In genomic region chr17:29070308-29070707, GRCh38 we compare ENCODE assay signal across 17 cellular contexts. TPM values are rescaled to one million over a fixed set of nuclear protein-coding genes. Genes with fewer than 3 reads are reported as not detected.
DNase-seq lines count a peak whose midpoint lies in the region; ATAC-seq and TF ChIP-seq lines count a peak whose summit lies in the region.
"Had no signal": no experiment of that assay in that cellular context is flagged by ENCODE, and none has a peak within 500 bp of the region (broad histone marks: within the 10 kb centered on the region; RNA-seq: fewer than 3 reads in every experiment).

No MANE protein-coding gene starts in this region.

- peak overlapping the region; percentile 18 for H3K27ac Mint-ChIP-seq in CD4-positive, alpha-beta T cell
- H3K27ac Mint-ChIP-seq in T-helper 17 cell, result peak overlapping the region; percentile 39
- peak overlapping the region; percentile 41 for H3K27ac Mint-ChIP-seq in stimulated activated effector memory CD8-positive, alpha-beta T cell treated with anti-CD3 and anti-CD28 coated beads, Interleukin-12 subunit alpha, Interleukin-12 subunit beta, amount 100 ng/mL, for 72 hours
- H3K27ac Mint-ChIP-seq in naive thymus-derived CD4-positive, alpha-beta T cell, result peak overlapping the region in 1 of 9 donors; percentile 57
- no peak overlapping the region for H3K27ac Mint-ChIP-seq in activated T-cell treated with anti-CD3 and anti-CD28 coated beads, Interleukin-2, amount 50 U/mL, for 24 hours

- no peak for ATAC-seq in CD4-positive, alpha-beta T cell (ENCODE audit: poor library complexity)
- no peak for ATAC-seq in T-helper 17 cell
- ATAC-seq in heart left ventricle, result peak in 3 of 4 donors; percentile 22 to 30 (median 29)
- no peak for ATAC-seq in stimulated activated effector memory CD8-positive, alpha-beta T cell treated with anti-CD3 and anti-CD28 coated beads, Interleukin-12 subunit alpha, Interleukin-12 subunit beta, amount 100 ng/mL, for 72 hours
- ATAC-seq in naive thymus-derived CD4-positive, alpha-beta T cell, result no peak

- H3K27ac ChIP-seq in CD4-positive, alpha-beta T cell (ENCODE audit: low read depth, low read length), result no peak overlapping the region
- peak overlapping the region in 2 of 12 donors; percentile 9 to 12 for H3K27ac ChIP-seq in heart left ventricle
- H3K27ac ChIP-seq in naive thymus-derived CD4-positive, alpha-beta T cell (ENCODE audit: low read depth, low read length), result no peak overlapping the region
- H3K27ac ChIP-seq: Peyer's patch, SK-N-MC had no signal

- no peak for DNase-seq in CD4-positive, alpha-beta T cell
- no peak for DNase-seq in T-helper 17 cell
- DNase-seq in heart left ventricle, result no peak
- no peak for DNase-seq in stimulated activated effector memory CD8-positive, alpha-beta T cell treated with anti-CD3 and anti-CD28 coated beads, Interleukin-12 subunit alpha, Interleukin-12 subunit beta, amount 100 ng/mL, for 72 hours (ENCODE audit: low spot score in 2 of 2)
- no peak for DNase-seq in naive thymus-derived CD4-positive, alpha-beta T cell
- DNase-seq in stimulated activated CD8-positive, alpha-beta memory T cell treated with anti-CD3 and anti-CD28 coated beads, Interleukin-4, amount 100 ng/mL, for 48 hours, result no peak
- no peak for DNase-seq in activated T-cell treated with anti-CD3 and anti-CD28 coated beads, Interleukin-2, amount 50 U/mL, for 24 hours
- DNase-seq: DMS 273 treated with DMSO at 0.1 percent for 48 hours, DND-41, HCEC 1CT, MM.1S, NCI-H1092 treated with DMSO at 0.1 percent for 48 hours, NCI-H446, Peyer's patch had no signal

- TF ChIP-seq POLR2A in heart left ventricle (IDR thresholded peaks at IDR 0.05), result no peak

- no peaks in the 10 kb centered on the region for H3K4me1 Mint-ChIP-seq in CD4-positive, alpha-beta T cell (ENCODE audit: low read depth)
- H3K4me1 Mint-ChIP-seq in T-helper 17 cell, result peaks cover 4% of the 10 kb centered on the region
- peaks cover 17% of the 10 kb centered on the region for H3K4me1 Mint-ChIP-seq in stimulated activated effector memory CD8-positive, alpha-beta T cell treated with anti-CD3 and anti-CD28 coated beads, Interleukin-12 subunit alpha, Interleukin-12 subunit beta, amount 100 ng/mL, for 72 hours
- H3K4me1 Mint-ChIP-seq in naive thymus-derived CD4-positive, alpha-beta T cell, result peaks cover 0 to 6% (median 0%) of the 10 kb centered on the region in 7 donors
- no peaks in the 10 kb centered on the region for H3K4me1 Mint-ChIP-seq in activated T-cell treated with anti-CD3 and anti-CD28 coated beads, Interleukin-2, amount 50 U/mL, for 24 hours (ENCODE audit: low read depth)
- H3K4me1 Mint-ChIP-seq: CD14-positive monocyte had no signal

- H3K4me3 Mint-ChIP-seq in CD4-positive, alpha-beta T cell, result no peak overlapping the region
- H3K4me3 Mint-ChIP-seq in T-helper 17 cell, result no peak overlapping the region
- no peak overlapping the region for H3K4me3 Mint-ChIP-seq in stimulated activated effector memory CD8-positive, alpha-beta T cell treated with anti-CD3 and anti-CD28 coated beads, Interleukin-12 subunit alpha, Interleukin-12 subunit beta, amount 100 ng/mL, for 72 hours
- no peak overlapping the region for H3K4me3 Mint-ChIP-seq in naive thymus-derived CD4-positive, alpha-beta T cell
- no peak overlapping the region for H3K4me3 Mint-ChIP-seq in activated T-cell treated with anti-CD3 and anti-CD28 coated beads, Interleukin-2, amount 50 U/mL, for 24 hours
- H3K4me3 Mint-ChIP-seq: CD14-positive monocyte had no signal

- H3K9me3 ChIP-seq in CD4-positive, alpha-beta T cell (ENCODE audit: control insufficient read depth, low read length), result no peaks in the 10 kb centered on the region
- no peaks in the 10 kb centered on the region for H3K9me3 ChIP-seq in T-helper 17 cell (ENCODE audit: control insufficient read depth, low read length, poor library complexity, severe bottlenecking)
- no peaks in the 10 kb centered on the region for H3K9me3 ChIP-seq in heart left ventricle
- no peaks in the 10 kb centered on the region for H3K9me3 ChIP-seq in naive thymus-derived CD4-positive, alpha-beta T cell (ENCODE audit: control insufficient read depth in 2 of 3, low read length in 3 of 3)
- H3K9me3 ChIP-seq: Peyer's patch had no signal

- no peak for TF ChIP-seq CTCF in CD4-positive, alpha-beta T cell (IDR thresholded peaks at IDR 0.05)
- TF ChIP-seq CTCF in heart left ventricle (IDR thresholded peaks at IDR 0.05), result no peak

- CTCF ChIA-PET in CD4-positive, alpha-beta T cell (lab: Charles Lee), result no interaction called here
- CTCF ChIA-PET in naive thymus-derived CD4-positive, alpha-beta T cell (lab: Charles Lee), result no interaction called here

- peaks cover 0 to 36% (median 12%) of the 10 kb centered on the region in 12 donors for H3K4me1 ChIP-seq in heart left ventricle
- H3K4me1 ChIP-seq in naive thymus-derived CD4-positive, alpha-beta T cell (ENCODE audit: control insufficient read depth in 2 of 2, insufficient read depth in 2 of 2, low read length in 2 of 2), result no peaks in the 10 kb centered on the region
- H3K4me1 ChIP-seq: Peyer's patch had no signal

- no peaks in the 10 kb centered on the region for H3K36me3 Mint-ChIP-seq in CD4-positive, alpha-beta T cell (ENCODE audit: low read depth)
- no peaks in the 10 kb centered on the region for H3K36me3 Mint-ChIP-seq in T-helper 17 cell (ENCODE audit: low read depth)
- no peaks in the 10 kb centered on the region for H3K36me3 Mint-ChIP-seq in stimulated activated effector memory CD8-positive, alpha-beta T cell treated with anti-CD3 and anti-CD28 coated beads, Interleukin-12 subunit alpha, Interleukin-12 subunit beta, amount 100 ng/mL, for 72 hours
- H3K36me3 Mint-ChIP-seq in naive thymus-derived CD4-positive, alpha-beta T cell, result no peaks in the 10 kb centered on the region
- H3K36me3 Mint-ChIP-seq in activated T-cell treated with anti-CD3 and anti-CD28 coated beads, Interleukin-2, amount 50 U/mL, for 24 hours (ENCODE audit: low read depth), result no peaks in the 10 kb centered on the region

- intact Hi-C loops in CD4-positive, alpha-beta T cell (cut with DNase I, micrococcal nuclease), result no loop called here
- intact Hi-C loops in heart left ventricle (cut with DNase I), result loop anchor here in 1 of 10 donors (2.0 kb wide), 1 partner anchor 98 kb away; no protein-coding TSS in a partner anchor
- intact Hi-C loops in naive thymus-derived CD4-positive, alpha-beta T cell (cut with micrococcal nuclease), result no loop called here

- no peaks in the 10 kb centered on the region for H3K27me3 ChIP-seq in CD4-positive, alpha-beta T cell (ENCODE audit: control insufficient read depth, insufficient read depth, low read length)
- no peaks in the 10 kb centered on the region for H3K27me3 ChIP-seq in heart left ventricle
- no peaks in the 10 kb centered on the region for H3K27me3 ChIP-seq in naive thymus-derived CD4-positive, alpha-beta T cell (ENCODE audit: control insufficient read depth in 2 of 2, insufficient read depth in 2 of 2, low read length in 2 of 2)
- H3K27me3 ChIP-seq: Peyer's patch had no signal

- no peaks in the 10 kb centered on the region for H3K27me3 Mint-ChIP-seq in CD4-positive, alpha-beta T cell
- no peaks in the 10 kb centered on the region for H3K27me3 Mint-ChIP-seq in T-helper 17 cell
- peaks cover 0 to 3% (median 0%) of the 10 kb centered on the region in 5 donors for H3K27me3 Mint-ChIP-seq in naive thymus-derived CD4-positive, alpha-beta T cell
- no peaks in the 10 kb centered on the region for H3K27me3 Mint-ChIP-seq in activated T-cell treated with anti-CD3 and anti-CD28 coated beads, Interleukin-2, amount 50 U/mL, for 24 hours

- H3K9me3 Mint-ChIP-seq in CD4-positive, alpha-beta T cell, result no peaks in the 10 kb centered on the region
- no peaks in the 10 kb centered on the region for H3K9me3 Mint-ChIP-seq in stimulated activated effector memory CD8-positive, alpha-beta T cell treated with anti-CD3 and anti-CD28 coated beads, Interleukin-12 subunit alpha, Interleukin-12 subunit beta, amount 100 ng/mL, for 72 hours
- no peaks in the 10 kb centered on the region for H3K9me3 Mint-ChIP-seq in naive thymus-derived CD4-positive, alpha-beta T cell
- no peaks in the 10 kb centered on the region for H3K9me3 Mint-ChIP-seq in activated T-cell treated with anti-CD3 and anti-CD28 coated beads, Interleukin-2, amount 50 U/mL, for 24 hours
- H3K9me3 Mint-ChIP-seq: CD14-positive monocyte had no signal

- POLR2A ChIA-PET in CD4-positive, alpha-beta T cell (lab: Charles Lee), result no interaction called here
- POLR2A ChIA-PET in naive thymus-derived CD4-positive, alpha-beta T cell (lab: Charles Lee), result no interaction called here

- H3K36me3 ChIP-seq in heart left ventricle, result peaks cover 0 to 7% (median 0%) of the 10 kb centered on the region in 9 donors
- peaks cover 0 to 5% (median 0%) of the 10 kb centered on the region in 3 experiments for H3K36me3 ChIP-seq in naive thymus-derived CD4-positive, alpha-beta T cell (ENCODE audit: control insufficient read depth in 2 of 3, insufficient read depth in 3 of 3, low read length in 3 of 3)
- H3K36me3 ChIP-seq: Peyer's patch had no signal

- no peak overlapping the region for H3K4me3 ChIP-seq in heart left ventricle
- no peak overlapping the region for H3K4me3 ChIP-seq in naive thymus-derived CD4-positive, alpha-beta T cell (ENCODE audit: low read length)
- H3K4me3 ChIP-seq: Peyer's patch, SK-N-MC had no signal

- 39 to 46% (median 41%) methylated on average over 10 of the region's 10 CpGs for WGBS in heart left ventricle, 4 donors

RNA-seq across cellular contexts. Expression of gene PIPOX, which starts 27.4 kb away (rescaled TPM):
- 1 to 10 TPM; 2.4 to 4.4 TPM for total RNA-seq in CD4-positive, alpha-beta T cell
- total RNA-seq in T-helper 17 cell (1 to 10 TPM; 2.2 to 2.5 TPM), heart left ventricle (1 to 10 TPM in 4 of 9 donors, under 1 TPM in 4, not detected in 1; 0.26 to 5.2 (median 1.00) TPM)
- under 1 TPM; 0.11 to 0.42 TPM for polyA plus RNA-seq in heart left ventricle
- total RNA-seq in naive thymus-derived CD4-positive, alpha-beta T cell, result 1 to 10 TPM; 1.6 to 6.4 (median 5.3) TPM
- under 1 TPM; 0.27 to 0.49 TPM for polyA plus RNA-seq in naive thymus-derived CD4-positive, alpha-beta T cell
- total RNA-seq: G401 had no signal

Comparison
In these comparisons a context has a peak if more than half of its experiments do, and no peak if none do; other contexts are left out.
1. ATAC-seq: peak in heart left ventricle (3 of 4); none in CD4-positive, alpha-beta T cell (single experiment), T-helper 17 cell (single experiment), stimulated activated effector memory CD8-positive, alpha-beta T cell treated with anti-CD3 and anti-CD28 coated beads, Interleukin-12 subunit alpha, Interleukin-12 subunit beta, amount 100 ng/mL, for 72 hours (single experiment) and naive thymus-derived CD4-positive, alpha-beta T cell (single experiment).